In genomic region chr20:43942661-43943285, GRCh38 we compare ENCODE assay signal across 8 cellular contexts. TPM values are rescaled to one million over a fixed set of nuclear protein-coding genes. Genes with fewer than 3 reads are reported as not detected.
A peak's percentile ranks its signal among the peaks of the same experiment; 100 is the strongest.
DNase-seq lines count a peak whose midpoint lies in the region; ATAC-seq, FAIRE-seq and TF ChIP-seq lines count a peak whose summit lies in the region.

No MANE protein-coding gene starts in this region.

- peak; percentile 31 for DNase-seq in activated naive CD4-positive, alpha-beta T cell treated with anti-CD3 and anti-CD28 coated beads, Interleukin-2, amount 10 ng/mL, durations not matched to agents 7 days and 5 days
- DNase-seq in activated naive CD4-positive, alpha-beta T cell treated with Interleukin-2 at 50 U/mL for 16 hours, result no peak
- peak; percentile 89 for DNase-seq in choroid plexus epithelial cell (ENCODE audit: low read depth)
- no peak for DNase-seq in small intestine
- no peak for DNase-seq in T-helper 9 cell

- H3K36me3 ChIP-seq in OCI-LY3 (replicated peaks; ENCODE audit: low read depth, low read length) (peaks cover 41% of the 10 kb centered on the region), small intestine (ENCODE audit: control insufficient read depth in 2 of 2, insufficient read depth in 2 of 2, low read length in 2 of 2) (no peaks in the 10 kb centered on the region)

- FAIRE-seq in small intestine (lab: Jason Lieb, UNC), result no peak

- CTCF ChIA-PET in activated naive CD4-positive, alpha-beta T cell treated with anti-CD3 and anti-CD28 coated beads, Interleukin-2, amount 10 ng/mL, durations not matched to agents 7 days and 5 days (lab: Charles Lee), result interaction anchor here (1.0 to 2.3 kb wide), 6 partner anchors 17 to 404 kb away, joined by 3 to 12 read pairs (median 6); no protein-coding TSS in a partner anchor

- ATAC-seq in HG02610 (IDR thresholded peaks at IDR 0.05; ENCODE audit: unreplicated experiment) (peak; percentile 51), HG03139 (IDR thresholded peaks at IDR 0.05; ENCODE audit: unreplicated experiment) (no peak)

- peaks cover 100% of the 10 kb centered on the region for H3K79me2 ChIP-seq in OCI-LY3 (ENCODE audit: low read length)

- H3K27me3 ChIP-seq in OCI-LY3 (ENCODE audit: low read depth, low read length), result no peaks in the 10 kb centered on the region
- H3K27me3 ChIP-seq in small intestine (ENCODE audit: control insufficient read depth in 2 of 2, insufficient read depth in 2 of 2, low read length in 2 of 2), result no peaks in the 10 kb centered on the region

- peaks cover 57% of the 10 kb centered on the region for H3K27me3 Mint-ChIP-seq in activated naive CD4-positive, alpha-beta T cell treated with anti-CD3 and anti-CD28 coated beads, Interleukin-2, amount 10 ng/mL, durations not matched to agents 7 days and 5 days

- WGBS in small intestine, 3 donors, result 4 to 38% (median 13%) methylated on average over 9 of the region's 9 CpGs

- H3K4me1 ChIP-seq in OCI-LY3 (ENCODE audit: low read length), result peaks cover 69% of the 10 kb centered on the region
- H3K4me1 ChIP-seq in small intestine (ENCODE audit: control insufficient read depth in 2 of 2, insufficient read depth in 1 of 2, low read depth in 1 of 2, low read length in 1 of 2), result peaks cover 0 to 10% of the 10 kb centered on the region in 2 donors

- H3K4me3 Mint-ChIP-seq in activated naive CD4-positive, alpha-beta T cell treated with anti-CD3 and anti-CD28 coated beads, Interleukin-2, amount 10 ng/mL, durations not matched to agents 7 days and 5 days, result peak overlapping the region; percentile 21

- peaks cover 96% of the 10 kb centered on the region for H4K20me1 ChIP-seq in OCI-LY3 (ENCODE audit: insufficient read depth, low read length)

- H2AFZ ChIP-seq in OCI-LY3 (ENCODE audit: low read depth, low read length), result no peak overlapping the region

- no peaks in the 10 kb centered on the region for H3K36me3 Mint-ChIP-seq in activated naive CD4-positive, alpha-beta T cell treated with anti-CD3 and anti-CD28 coated beads, Interleukin-2, amount 10 ng/mL, durations not matched to agents 7 days and 5 days

- no peaks in the 10 kb centered on the region for H3K9me3 Mint-ChIP-seq in activated naive CD4-positive, alpha-beta T cell treated with anti-CD3 and anti-CD28 coated beads, Interleukin-2, amount 10 ng/mL, durations not matched to agents 7 days and 5 days

- H3K4me3 ChIP-seq in OCI-LY3 (ENCODE audit: low read length) (peak overlapping the region; percentile 71), choroid plexus epithelial cell (ENCODE audit: low read depth, low read length) (no peak overlapping the region), small intestine (ENCODE audit: low read depth in 1 of 2, low read length in 2 of 2) (no peak overlapping the region)

- H3K27ac ChIP-seq in OCI-LY3 (ENCODE audit: low read length) (peak overlapping the region; percentile 94), small intestine (ENCODE audit: low read depth in 1 of 2, low read length in 1 of 2) (peak overlapping the region; percentile 37 to 52)

- peaks cover 78% of the 10 kb centered on the region for H3K4me1 Mint-ChIP-seq in activated naive CD4-positive, alpha-beta T cell treated with anti-CD3 and anti-CD28 coated beads, Interleukin-2, amount 10 ng/mL, durations not matched to agents 7 days and 5 days

- peak overlapping the region; percentile 97 for H3K4me2 ChIP-seq in OCI-LY3 (ENCODE audit: low read length)

- TF ChIP-seq CTCF in OCI-LY3 (IDR thresholded peaks at IDR 0.05; ENCODE audit: low read depth, low read length) (no peak), choroid plexus epithelial cell (conservative IDR thresholded peaks at IDR 0.05; ENCODE audit: low read depth, low read length) (no peak)

- peak overlapping the region; percentile 64 for H3K9ac ChIP-seq in OCI-LY3 (ENCODE audit: low read length)

- H3K9me3 ChIP-seq in OCI-LY3 (ENCODE audit: insufficient read depth, low read length) (no peaks in the 10 kb centered on the region), small intestine (ENCODE audit: control insufficient read depth, low read depth) (no peaks in the 10 kb centered on the region)

- peak overlapping the region; percentile 89 for H3K27ac Mint-ChIP-seq in activated naive CD4-positive, alpha-beta T cell treated with anti-CD3 and anti-CD28 coated beads, Interleukin-2, amount 10 ng/mL, durations not matched to agents 7 days and 5 days

RNA-seq across cellular contexts. Expression of gene TOX2, which starts 28.1 kb away (rescaled TPM):
- 10 to 100 TPM in 1 of 3 donors, 1 to 10 TPM in 1, not detected in 1; 3.0 to 10.6 TPM for polyA plus RNA-seq in small intestine

Comparison
In these comparisons a context has a peak if more than half of its experiments do, and no peak if none do; other contexts are left out.
1. DNase-seq: peak in activated naive CD4-positive, alpha-beta T cell treated with anti-CD3 and anti-CD28 coated beads, Interleukin-2, amount 10 ng/mL, durations not matched to agents 7 days and 5 days (single experiment) and choroid plexus epithelial cell (single experiment); none in activated naive CD4-positive, alpha-beta T cell treated with Interleukin-2 at 50 U/mL for 16 hours (single experiment), small intestine (single experiment) and T-helper 9 cell (single experiment).